In the genomic region with DNA sequence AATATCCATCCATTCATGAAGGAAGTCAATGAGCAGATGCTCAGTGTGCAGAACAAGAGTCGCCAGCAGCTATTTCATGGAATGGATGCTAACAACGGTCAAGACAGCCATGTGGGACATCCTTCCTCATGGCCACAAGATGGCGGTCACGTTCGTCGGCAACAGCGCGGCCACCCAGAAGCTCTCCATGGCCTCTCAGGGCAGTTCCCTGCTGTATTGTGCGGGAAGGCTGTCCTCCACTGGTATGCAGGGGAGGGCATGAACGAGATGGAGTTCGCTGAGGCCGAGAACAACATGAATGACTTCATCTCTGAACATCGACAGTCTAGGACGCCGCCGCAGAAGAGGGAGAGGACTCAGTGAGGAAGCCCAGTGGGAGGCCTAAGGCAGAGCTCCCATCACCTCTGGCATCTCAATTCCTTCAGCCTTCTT, we compare ENCODE assay signal across 13 cellular contexts.
DNase-seq lines count a peak whose midpoint lies in the region; ATAC-seq and TF ChIP-seq lines count a peak whose summit lies in the region.
"Had no signal": no experiment of that assay in that cellular context is flagged by ENCODE, and none has a peak within 500 bp of the region (broad histone marks: within the 10 kb centered on the region; RNA-seq: fewer than 3 reads in every experiment).

No MANE protein-coding gene starts in this region.

- peak overlapping the region; percentile 20; the same call in 1 of the 2 replicates for H2AFZ ChIP-seq in GM23248

- H3K4me1 Mint-ChIP-seq in endodermal cell, result peaks cover 23% of the 10 kb centered on the region
- H3K4me1 Mint-ChIP-seq: memory B cell had no signal

- H3K4me3 Mint-ChIP-seq in endodermal cell, result no peak overlapping the region
- H3K4me3 Mint-ChIP-seq: CD8-positive, alpha-beta T cell; memory B cell had no signal

- peak; percentile 56 for DNase-seq in GM23248
- DNase-seq in NCI-H774 (lab: John Stamatoyannopoulos, UW), result peak; percentile 14
- DNase-seq in endodermal cell, result peak; percentile 84
- no peak for DNase-seq in anterior cingulate cortex (lab: John Stamatoyannopoulos, UW)
- no peak for DNase-seq in OCI-M2 (lab: John Stamatoyannopoulos, UW; ENCODE audit: unreplicated experiment)
- DNase-seq in NCI-H345 treated with DMSO at 0.1 percent for 48 hours (lab: John Stamatoyannopoulos, UW; ENCODE audit: unreplicated experiment), result no peak
- DNase-seq: CD8-positive, alpha-beta T cell; effector memory CD4-positive, alpha-beta T cell; NCI-H510A had no signal

- no peaks in the 10 kb centered on the region for H3K9me2 ChIP-seq in GM23248 (ENCODE audit: insufficient read depth)

- ATAC-seq in GM21529 (IDR thresholded peaks at IDR 0.05; ENCODE audit: unreplicated experiment), result no peak
- ATAC-seq: CD8-positive, alpha-beta T cell had no signal

- H3K9ac ChIP-seq in GM23248, result no peak overlapping the region
- no peak overlapping the region for H3K9ac ChIP-seq in endodermal cell (ENCODE audit: extremely low read depth, low read length, poor library complexity, severe bottlenecking)

- H3K9me3 ChIP-seq in GM23248 (ENCODE audit: low read depth) (no peaks in the 10 kb centered on the region), endodermal cell (ENCODE audit: control insufficient read depth, low read length) (no peaks in the 10 kb centered on the region)
- H3K9me3 ChIP-seq: prostate gland had no signal

- H3K4me3 ChIP-seq in GM23248 (no peak overlapping the region), endodermal cell (ENCODE audit: low read length) (no peak overlapping the region)
- H3K4me3 ChIP-seq: prostate gland had no signal

- no peaks in the 10 kb centered on the region for H3K36me3 Mint-ChIP-seq in endodermal cell (ENCODE audit: low read depth)
- H3K36me3 Mint-ChIP-seq: CD8-positive, alpha-beta T cell; memory B cell had no signal

- H3K4me1 ChIP-seq in GM23248 (ENCODE audit: insufficient read depth) (peaks cover 23% of the 10 kb centered on the region), endodermal cell (ENCODE audit: control insufficient read depth, insufficient read depth, low read length) (no peaks in the 10 kb centered on the region)
- H3K4me1 ChIP-seq: prostate gland had no signal

- H3K9me3 Mint-ChIP-seq in endodermal cell, result no peaks in the 10 kb centered on the region
- H3K9me3 Mint-ChIP-seq: CD8-positive, alpha-beta T cell; memory B cell had no signal

- H3K36me3 ChIP-seq in GM23248 (ENCODE audit: low read depth) (no peaks in the 10 kb centered on the region), endodermal cell (ENCODE audit: control insufficient read depth, insufficient read depth, low read length) (no peaks in the 10 kb centered on the region)
- H3K36me3 ChIP-seq: prostate gland had no signal

- peaks cover 16% of the 10 kb centered on the region for H3F3A ChIP-seq in GM23248 (ENCODE audit: insufficient read depth)

- no peak overlapping the region for H3K27ac Mint-ChIP-seq in endodermal cell
- H3K27ac Mint-ChIP-seq: CD8-positive, alpha-beta T cell; memory B cell had no signal

- TF ChIP-seq CTCF in C4-2B (conservative IDR thresholded peaks at IDR 0.05) (peak; percentile 86), endodermal cell (conservative IDR thresholded peaks at IDR 0.05) (peak; percentile 78)

- in situ Hi-C loops in GM23248 (cut with MboI), result no loop called here

- 49 to 53% methylated on average over 16 of the region's 16 CpGs for WGBS in GM23248 (ENCODE audit: low coverage in 1 of 2, low lambda C conversion rate in 2 of 2, missing lambda C conversion rate in 2 of 2), 2 experiments
- WGBS in endodermal cell (ENCODE audit: insufficient coverage in 1 of 2, insufficient read length in 1 of 2), 2 experiments, result 93 to 95% methylated on average over 16 of the region's 16 CpGs

- no peaks in the 10 kb centered on the region for H3K79me2 ChIP-seq in GM23248 (ENCODE audit: insufficient read depth)

- H3K27ac ChIP-seq in C4-2B (no peak overlapping the region), GM23248 (no peak overlapping the region), endodermal cell (ENCODE audit: low read depth, low read length) (no peak overlapping the region)
- H3K27ac ChIP-seq: prostate gland had no signal

- no peaks in the 10 kb centered on the region for H4K20me1 ChIP-seq in GM23248 (ENCODE audit: insufficient read depth)

- peaks cover 10% of the 10 kb centered on the region; the same call in 1 of the 2 replicates for H3K27me3 ChIP-seq in GM23248 (replicated peaks; ENCODE audit: insufficient read depth)
- no peaks in the 10 kb centered on the region for H3K27me3 ChIP-seq in endodermal cell (ENCODE audit: control insufficient read depth, insufficient read depth, low read length, poor library complexity, severe bottlenecking)

- no peak overlapping the region for H3K4me2 ChIP-seq in GM23248 (ENCODE audit: unreplicated experiment)

- H3K27me3 Mint-ChIP-seq in endodermal cell (ENCODE audit: insufficient read depth), result peaks cover 8% of the 10 kb centered on the region

Comparison
In these comparisons a context has a peak if more than half of its experiments do, and no peak if none do; other contexts are left out.
1. DNase-seq: peak in GM23248 (single experiment), NCI-H774 (single experiment) and endodermal cell (single experiment); none in anterior cingulate cortex (0 of 58), OCI-M2 (single experiment) and NCI-H345 treated with DMSO at 0.1 percent for 48 hours (single experiment).